ENCODE assay signal across 16 cellular contexts in the genomic region with DNA sequence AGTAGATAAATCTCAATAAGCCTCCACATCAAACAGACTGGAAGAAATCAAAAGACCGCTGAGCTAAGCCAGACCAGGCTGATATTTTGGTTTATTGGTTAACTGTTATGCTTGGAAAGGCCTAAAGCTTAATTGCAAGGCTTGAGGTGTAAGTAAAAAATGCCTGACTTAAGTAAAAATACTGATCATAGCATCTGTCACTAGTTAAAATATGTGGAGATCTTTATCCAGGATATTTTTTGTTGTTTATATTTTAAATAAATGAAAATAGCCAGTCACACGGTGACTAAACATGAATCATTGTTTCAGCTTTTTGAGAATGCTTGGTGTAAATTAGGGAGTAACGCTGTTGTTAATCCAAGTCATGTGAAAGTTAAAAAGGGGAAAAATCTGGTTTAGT.
A peak's percentile ranks its signal among the peaks of the same experiment; 100 is the strongest.
DNase-seq lines count a peak whose midpoint lies in the region; ATAC-seq and TF ChIP-seq lines count a peak whose summit lies in the region.
"Had no signal": no experiment of that assay in that cellular context is flagged by ENCODE, and none has a peak within 500 bp of the region (broad histone marks: within the 10 kb centered on the region; RNA-seq: fewer than 3 reads in every experiment).

No MANE protein-coding gene starts in this region.

- 4% methylated on average over 3 of the region's 3 CpGs for WGBS in smooth muscle cell (ENCODE audit: low lambda C conversion rate)

- no peaks in the 10 kb centered on the region for H4K20me1 ChIP-seq in smooth muscle cell (ENCODE audit: low read depth)

- TF ChIP-seq CTCF in smooth muscle cell (IDR thresholded peaks at IDR 0.05; ENCODE audit: borderline replicate concordance, insufficient read depth, poor library complexity, severe bottlenecking), result no peak

- peak overlapping the region; percentile 48 for H3K4me2 ChIP-seq in smooth muscle cell

- ATAC-seq in left lobe of liver, result no peak
- ATAC-seq: activated T-helper 17 cell treated with anti-CD3 and anti-CD28 coated beads, Interleukin-2, amount 50 U/mL, for 72 hours had no signal

- peaks cover 24% of the 10 kb centered on the region for H3K4me1 ChIP-seq in smooth muscle cell (ENCODE audit: low read depth)

- H3K36me3 ChIP-seq in smooth muscle cell (ENCODE audit: low read depth), result no peaks in the 10 kb centered on the region

- no peaks in the 10 kb centered on the region for H3K9me3 ChIP-seq in smooth muscle cell (replicated peaks; ENCODE audit: low read depth)

- no peak overlapping the region for H2AFZ ChIP-seq in smooth muscle cell (ENCODE audit: low read depth)

- H3F3A ChIP-seq in smooth muscle cell (ENCODE audit: low read depth), result peaks cover 20% of the 10 kb centered on the region

- H3K9ac ChIP-seq in smooth muscle cell (ENCODE audit: low read depth), result no peak overlapping the region

- H3K27me3 ChIP-seq in smooth muscle cell (ENCODE audit: low read depth), result no peaks in the 10 kb centered on the region

- H3K27ac ChIP-seq in smooth muscle cell (ENCODE audit: low read depth), result peak overlapping the region; percentile 51

- no peak overlapping the region for H3K4me3 ChIP-seq in smooth muscle cell

- H3K79me2 ChIP-seq in smooth muscle cell (ENCODE audit: low read depth), result no peaks in the 10 kb centered on the region

- DNase-seq in ELR (ENCODE audit: low read depth) (peak; percentile 89), amniotic epithelial cell (ENCODE audit: low read depth) (peak; percentile 86), fibroblast of peridontal ligament (ENCODE audit: extremely low read depth) (peak; percentile 72), smooth muscle cell (lab: John Stamatoyannopoulos, UW; ENCODE audit: unreplicated experiment) (no peak), superior temporal gyrus (ENCODE audit: extremely low spot score) (no peak), cortex of kidney (lab: John Stamatoyannopoulos, UW) (no peak), NCI-H2107 (lab: John Stamatoyannopoulos, UW) (no peak), left lobe of liver (ENCODE audit: low spot score) (no peak)
- DNase-seq: activated CD4-positive, alpha-beta T cell treated with anti-CD3 and anti-CD28 coated beads for 4 hours; C1 segment of cervical spinal cord; central memory CD4-positive, alpha-beta T cell; foreskin melanocyte; GDM1; Karpas-422; T-helper 1 cell had no signal

Comparison
In these comparisons a context has a peak if more than half of its experiments do, and no peak if none do; other contexts are left out.
1. DNase-seq: peak in ELR (single experiment), amniotic epithelial cell (single experiment) and fibroblast of peridontal ligament (single experiment); none in smooth muscle cell (single experiment), superior temporal gyrus (single experiment), cortex of kidney (single experiment), NCI-H2107 (single experiment) and left lobe of liver (single experiment).